10 cellular contexts compared by ENCODE assay signal in genomic region chr7:74586258-74587200, GRCh38.
DNase-seq lines count a peak whose midpoint lies in the region; ATAC-seq and TF ChIP-seq lines count a peak whose summit lies in the region.
"Had no signal": no experiment of that assay in that cellular context is flagged by ENCODE, and none has a peak within 500 bp of the region (broad histone marks: within the 10 kb centered on the region; RNA-seq: fewer than 3 reads in every experiment).

No MANE protein-coding gene starts in this region.

- peak overlapping the region; percentile 59; the same call in 1 of the 2 replicates for H3K9ac ChIP-seq in GM23248

- H3K27me3 ChIP-seq in GM23248 (replicated peaks; ENCODE audit: insufficient read depth) (no peaks in the 10 kb centered on the region), ascending aorta (no peaks in the 10 kb centered on the region)

- no peaks in the 10 kb centered on the region for H3K79me2 ChIP-seq in GM23248 (ENCODE audit: insufficient read depth)

- no peaks in the 10 kb centered on the region for H3K9me2 ChIP-seq in GM23248 (ENCODE audit: insufficient read depth)

- H3K9me3 Mint-ChIP-seq in stimulated activated memory B cell treated with anti-CD40 and anti-IgM and Interleukin-4, amounts not matched to agents 10 μg/mL and 1 μg/mL and 100 μg/mL, for 72 hours: no peaks in the 10 kb centered on the region
- H3K9me3 Mint-ChIP-seq: CD8-positive, alpha-beta T cell had no signal

- ATAC-seq in stimulated activated memory B cell treated with anti-CD40 and anti-IgM and Interleukin-4, amounts not matched to agents 10 μg/mL and 1 μg/mL and 100 μg/mL, for 72 hours: no peak
- no peak for ATAC-seq in GM18861 (IDR thresholded peaks at IDR 0.05; ENCODE audit: unreplicated experiment)
- ATAC-seq in HG03025 (IDR thresholded peaks at IDR 0.05; ENCODE audit: low FRiP score, unreplicated experiment): no peak
- ATAC-seq: CD8-positive, alpha-beta T cell had no signal

- intact Hi-C loops in ascending aorta (cut with DNase I): loop anchor here (2.0 kb wide), 1 partner anchor 70 kb away; the partner anchor contains the start of gene GTF2I

- H2AFZ ChIP-seq in GM23248: peak overlapping the region; percentile 79

- no peaks in the 10 kb centered on the region for H3K36me3 ChIP-seq in GM23248 (ENCODE audit: low read depth)
- H3K36me3 ChIP-seq in ascending aorta: peaks cover 0 to 8% of the 10 kb centered on the region in 2 donors

- peaks cover 11% of the 10 kb centered on the region for H3K4me1 ChIP-seq in GM23248 (ENCODE audit: insufficient read depth)
- H3K4me1 ChIP-seq in ascending aorta: peaks cover 4 to 14% of the 10 kb centered on the region in 2 donors

- H3K4me3 ChIP-seq in GM23248 (no peak overlapping the region), ascending aorta (peak overlapping the region in 1 of 2 donors; percentile 16)

- no peaks in the 10 kb centered on the region for H3K27me3 Mint-ChIP-seq in stimulated activated memory B cell treated with anti-CD40 and anti-IgM and Interleukin-4, amounts not matched to agents 10 μg/mL and 1 μg/mL and 100 μg/mL, for 72 hours

- DNase-seq in GM23248 (peak; percentile 39), ascending aorta (ENCODE audit: low spot score in 2 of 2) (no peak), iris pigment epithelial cell (ENCODE audit: low read depth) (peak; percentile 42), NCI-H345 (lab: John Stamatoyannopoulos, UW) (no peak), NOMO-1 treated with DMSO at 0.1 percent for 48 hours (lab: John Stamatoyannopoulos, UW; ENCODE audit: unreplicated experiment) (no peak)
- DNase-seq: CD8-positive, alpha-beta T cell; NCI-H526 treated with DMSO at 0.1 percent for 48 hours had no signal

- H3K27ac ChIP-seq in GM23248 (peak overlapping the region; percentile 76), ascending aorta (peak overlapping the region; percentile 59 to 61)

- in situ Hi-C loops in GM23248 (cut with MboI): loop anchor here (10.0 kb wide), 1 partner anchor 58 kb away; no protein-coding TSS in a partner anchor

- WGBS in GM23248 (ENCODE audit: low coverage in 1 of 2, low lambda C conversion rate in 2 of 2, missing lambda C conversion rate in 2 of 2), 2 experiments: 75 to 79% methylated on average over 19 of the region's 19 CpGs

- peak overlapping the region; percentile 74 for H3K27ac Mint-ChIP-seq in stimulated activated memory B cell treated with anti-CD40 and anti-IgM and Interleukin-4, amounts not matched to agents 10 μg/mL and 1 μg/mL and 100 μg/mL, for 72 hours
- H3K27ac Mint-ChIP-seq: CD8-positive, alpha-beta T cell had no signal

- H3K9me3 ChIP-seq in GM23248 (ENCODE audit: low read depth) (no peaks in the 10 kb centered on the region), ascending aorta (no peaks in the 10 kb centered on the region)

- H3K4me1 Mint-ChIP-seq in stimulated activated memory B cell treated with anti-CD40 and anti-IgM and Interleukin-4, amounts not matched to agents 10 μg/mL and 1 μg/mL and 100 μg/mL, for 72 hours: peaks cover 25% of the 10 kb centered on the region

- no peak for TF ChIP-seq CTCF in ascending aorta (IDR thresholded peaks at IDR 0.05)

- no peaks in the 10 kb centered on the region for H3F3A ChIP-seq in GM23248 (ENCODE audit: insufficient read depth)

- H4K20me1 ChIP-seq in GM23248 (ENCODE audit: insufficient read depth): no peaks in the 10 kb centered on the region

- peak overlapping the region; percentile 43 for H3K4me2 ChIP-seq in GM23248 (ENCODE audit: unreplicated experiment)

- no peak overlapping the region for H3K4me3 Mint-ChIP-seq in stimulated activated memory B cell treated with anti-CD40 and anti-IgM and Interleukin-4, amounts not matched to agents 10 μg/mL and 1 μg/mL and 100 μg/mL, for 72 hours
- H3K4me3 Mint-ChIP-seq: CD8-positive, alpha-beta T cell had no signal

- no peaks in the 10 kb centered on the region for H3K36me3 Mint-ChIP-seq in stimulated activated memory B cell treated with anti-CD40 and anti-IgM and Interleukin-4, amounts not matched to agents 10 μg/mL and 1 μg/mL and 100 μg/mL, for 72 hours
- H3K36me3 Mint-ChIP-seq: CD8-positive, alpha-beta T cell had no signal

Comparison
In these comparisons a context has a peak if more than half of its experiments do, and no peak if none do; other contexts are left out.
1. DNase-seq: peak in GM23248 (single experiment) and iris pigment epithelial cell (single experiment); none in ascending aorta (0 of 2), NCI-H345 (single experiment) and NOMO-1 treated with DMSO at 0.1 percent for 48 hours (single experiment).